In genomic region chr11:80320765-80321164, GRCh38 we compare ENCODE assay signal across 2 cellular contexts.
TF ChIP-seq lines count a peak whose summit lies in the region.

No MANE protein-coding gene starts in this region.

TF ChIP-seq in SK-N-SH, 30 proteins besides CTCF, POLR2A, EP300 and RAD21 (continued from another document):
- no peak for TF ChIP-seq PBX3 (IDR thresholded peaks at IDR 0.05)
- no peak for TF ChIP-seq TEAD4 (IDR thresholded peaks at IDR 0.05; ENCODE audit: borderline replicate concordance, insufficient read depth)
- TF ChIP-seq NRF1 (IDR thresholded peaks at IDR 0.05; ENCODE audit: low read depth, low read length) = no peak
- TF ChIP-seq FOXM1 (IDR thresholded peaks at IDR 0.05; ENCODE audit: low read depth) = no peak
- TF ChIP-seq GABPA (IDR thresholded peaks at IDR 0.05; ENCODE audit: low read depth) = no peak
- TF ChIP-seq TCF12 (IDR thresholded peaks at IDR 0.05) = no peak
- TF ChIP-seq, protein P1, sequence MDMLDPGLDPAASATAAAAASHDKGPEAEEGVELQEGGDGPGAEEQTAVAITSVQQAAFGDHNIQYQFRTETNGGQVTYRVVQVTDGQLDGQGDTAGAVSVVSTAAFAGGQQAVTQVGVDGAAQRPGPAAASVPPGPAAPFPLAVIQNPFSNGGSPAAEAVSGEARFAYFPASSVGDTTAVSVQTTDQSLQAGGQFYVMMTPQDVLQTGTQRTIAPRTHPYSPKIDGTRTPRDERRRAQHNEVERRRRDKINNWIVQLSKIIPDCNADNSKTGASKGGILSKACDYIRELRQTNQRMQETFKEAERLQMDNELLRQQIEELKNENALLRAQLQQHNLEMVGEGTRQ (IDR thresholded peaks at IDR 0.05; ENCODE audit: borderline replicate concordance, low read depth, low read length) = no peak

TF ChIP-seq in SK-N-SH treated with all-trans-retinoic acid at 6 μM for 48 hours, 23 proteins besides CTCF, POLR2A, EP300 and RAD21 (continued from another document):
- TF ChIP-seq POU6F1 (CRISPR knock-in tag; IDR thresholded peaks at IDR 0.05; ENCODE audit: borderline replicate concordance, low read depth) (no peak), ZFP30 (CRISPR knock-in tag; IDR thresholded peaks at IDR 0.05) (no peak), SNAI2 (CRISPR knock-in tag; IDR thresholded peaks at IDR 0.05) (no peak), RARB (CRISPR knock-in tag; IDR thresholded peaks at IDR 0.05) (no peak), BACH2 (CRISPR knock-in tag; IDR thresholded peaks at IDR 0.05; ENCODE audit: borderline replicate concordance) (no peak), ESRRG (CRISPR knock-in tag; IDR thresholded peaks at IDR 0.05) (no peak), ARNTL (CRISPR knock-in tag; IDR thresholded peaks at IDR 0.05; ENCODE audit: borderline replicate concordance, low read depth) (no peak), ZC3H10 (CRISPR knock-in tag; IDR thresholded peaks at IDR 0.05) (no peak), PPARA (CRISPR knock-in tag; IDR thresholded peaks at IDR 0.05; ENCODE audit: borderline replicate concordance) (no peak), TOX (CRISPR knock-in tag; IDR thresholded peaks at IDR 0.05; ENCODE audit: borderline replicate concordance) (no peak), CREB5 (CRISPR knock-in tag; IDR thresholded peaks at IDR 0.05; ENCODE audit: low read depth) (no peak), ZFP3 (CRISPR knock-in tag; IDR thresholded peaks at IDR 0.05) (no peak), ISL1 (CRISPR knock-in tag; IDR thresholded peaks at IDR 0.05) (no peak), ZNF565 (CRISPR knock-in tag; conservative IDR thresholded peaks at IDR 0.05; ENCODE audit: low read depth) (no peak), ZNF8 (CRISPR knock-in tag; IDR thresholded peaks at IDR 0.05) (no peak)
- TF ChIP-seq, protein P2, sequence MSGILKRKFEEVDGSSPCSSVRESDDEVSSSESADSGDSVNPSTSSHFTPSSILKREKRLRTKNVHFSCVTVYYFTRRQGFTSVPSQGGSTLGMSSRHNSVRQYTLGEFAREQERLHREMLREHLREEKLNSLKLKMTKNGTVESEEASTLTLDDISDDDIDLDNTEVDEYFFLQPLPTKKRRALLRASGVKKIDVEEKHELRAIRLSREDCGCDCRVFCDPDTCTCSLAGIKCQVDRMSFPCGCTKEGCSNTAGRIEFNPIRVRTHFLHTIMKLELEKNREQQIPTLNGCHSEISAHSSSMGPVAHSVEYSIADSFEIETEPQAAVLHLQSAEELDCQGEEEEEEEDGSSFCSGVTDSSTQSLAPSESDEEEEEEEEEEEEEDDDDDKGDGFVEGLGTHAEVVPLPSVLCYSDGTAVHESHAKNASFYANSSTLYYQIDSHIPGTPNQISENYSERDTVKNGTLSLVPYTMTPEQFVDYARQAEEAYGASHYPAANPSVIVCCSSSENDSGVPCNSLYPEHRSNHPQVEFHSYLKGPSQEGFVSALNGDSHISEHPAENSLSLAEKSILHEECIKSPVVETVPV (CRISPR knock-in tag; IDR thresholded peaks at IDR 0.05) = no peak
